Comparison of ENCODE assay signal across 17 cellular contexts in genomic region chr17:15963670-15964110, GRCh38. TPM values are rescaled to one million over a fixed set of nuclear protein-coding genes. Genes with fewer than 3 reads are reported as not detected.
DNase-seq lines count a peak whose midpoint lies in the region; ATAC-seq, FAIRE-seq and TF ChIP-seq lines count a peak whose summit lies in the region.
"Had no signal": no experiment of that assay in that cellular context is flagged by ENCODE, and none has a peak within 500 bp of the region (broad histone marks: within the 10 kb centered on the region; RNA-seq: fewer than 3 reads in every experiment).

No MANE protein-coding gene starts in this region.

- peaks cover 64% of the 10 kb centered on the region for H3K4me1 ChIP-seq in A549
- peaks cover 23% of the 10 kb centered on the region for H3K4me1 ChIP-seq in neural progenitor cell
- H3K4me1 ChIP-seq: prostate gland had no signal

- in situ Hi-C loops in GM13976 (cut with MboI; ENCODE audit: low sequenced_read_pairs, unreplicated experiment) = loop anchor here (25.0 kb wide), 1 partner anchor 126 kb away; no protein-coding TSS in a partner anchor

- no peak overlapping the region for H3K9ac ChIP-seq in neural progenitor cell

- H3K27ac ChIP-seq in A549 (peak overlapping the region; percentile 47 to 85), neural progenitor cell (no peak overlapping the region)
- H3K27ac ChIP-seq: prostate gland, tibial nerve had no signal

- peak in 1 of 2 experiments; percentile 15; a peak in 3 of 6 replicates for ATAC-seq in A549
- ATAC-seq: activated naive CD8-positive, alpha-beta T cell treated with anti-CD3 and anti-CD28 coated beads, Interleukin-2, amount 50 U/mL, for 24 hours; mucosa of descending colon had no signal

- POLR2A ChIA-PET in A549 (lab: Yijun Ruan, JAX) = no interaction called here

- peaks cover 29% of the 10 kb centered on the region for H3F3A ChIP-seq in neural progenitor cell (ENCODE audit: low read depth)

- H3K36me3 ChIP-seq in neural progenitor cell (no peaks in the 10 kb centered on the region), H7 (replicated peaks; ENCODE audit: control insufficient read depth, insufficient read depth, low read length) (no peaks in the 10 kb centered on the region)
- H3K36me3 ChIP-seq: prostate gland, tibial nerve had no signal

- TF ChIP-seq EP300 in A549 (IDR thresholded peaks at IDR 0.05) = no peak
- 0 out of 2 replicates have a peak, but pooled peaks have one; percentile 43 for TF ChIP-seq EP300 in Ishikawa (IDR thresholded peaks at IDR 0.05; ENCODE audit: borderline replicate concordance)

- H3K4me3 ChIP-seq in A549 (no peak overlapping the region), fibroblast of the aortic adventitia (ENCODE audit: low read depth, low read length) (no peak overlapping the region), neural progenitor cell (no peak overlapping the region), H7 (ENCODE audit: insufficient read depth, low read depth, low read length) (no peak overlapping the region)
- H3K4me3 ChIP-seq: mucosa of descending colon, prostate gland, tibial nerve had no signal

- H3K9me3 Mint-ChIP-seq in neural progenitor cell = no peaks in the 10 kb centered on the region
- H3K9me3 Mint-ChIP-seq: activated naive CD8-positive, alpha-beta T cell treated with anti-CD3 and anti-CD28 coated beads, Interleukin-2, amount 50 U/mL, for 24 hours had no signal

- H3K9me3 ChIP-seq in A549 = no peaks in the 10 kb centered on the region
- H3K9me3 ChIP-seq in neural progenitor cell (ENCODE audit: low read depth) = no peaks in the 10 kb centered on the region
- H3K9me3 ChIP-seq: mucosa of descending colon, prostate gland, tibial nerve had no signal

- no peak overlapping the region for H2AFZ ChIP-seq in neural progenitor cell (replicated peaks)

- no peaks in the 10 kb centered on the region for H3K27me3 Mint-ChIP-seq in neural progenitor cell (ENCODE audit: insufficient read depth, low read depth)

- H3K4me3 Mint-ChIP-seq in neural progenitor cell = no peak overlapping the region
- H3K4me3 Mint-ChIP-seq: activated naive CD8-positive, alpha-beta T cell treated with anti-CD3 and anti-CD28 coated beads, Interleukin-2, amount 50 U/mL, for 24 hours had no signal

- no peak overlapping the region for H3K27ac Mint-ChIP-seq in neural progenitor cell
- H3K27ac Mint-ChIP-seq: activated naive CD8-positive, alpha-beta T cell treated with anti-CD3 and anti-CD28 coated beads, Interleukin-2, amount 50 U/mL, for 24 hours had no signal

- no peaks in the 10 kb centered on the region for H3K79me2 ChIP-seq in neural progenitor cell (ENCODE audit: low read depth)

- H3K36me3 Mint-ChIP-seq in neural progenitor cell = no peaks in the 10 kb centered on the region

- peaks cover 33% of the 10 kb centered on the region for H3K4me1 Mint-ChIP-seq in neural progenitor cell

- TF ChIP-seq RAD21 in A549 (conservative IDR thresholded peaks at IDR 0.05 in 1 of 2, IDR thresholded peaks at IDR 0.05 in 1 of 2) = no peak
- TF ChIP-seq RAD21 in Ishikawa (IDR thresholded peaks at IDR 0.05; ENCODE audit: low read depth) = no peak

- no peak for FAIRE-seq in A549 (lab: Jason Lieb, UNC)
- FAIRE-seq: D721Med, frontal cortex had no signal

- no peak for TF ChIP-seq POLR2A in A549 (IDR thresholded peaks at IDR 0.05; ENCODE audit: low read length)

- CTCF ChIA-PET in A549 (lab: Yijun Ruan, JAX) = interaction anchor here (0.6 to 1.9 kb wide), 4 partner anchors 11 to 715 kb away, joined by 3 to 12 read pairs (median 3); no protein-coding TSS in a partner anchor

- no peak for TF ChIP-seq CTCF in A549 (IDR thresholded peaks at IDR 0.05)
- no peak for TF ChIP-seq CTCF in fibroblast of the aortic adventitia (IDR thresholded peaks at IDR 0.05; ENCODE audit: insufficient read depth, low read length)
- TF ChIP-seq CTCF in neural progenitor cell (IDR thresholded peaks at IDR 0.05) = no peak
- no peak for TF ChIP-seq CTCF in GM13976 (IDR thresholded peaks at IDR 0.05; ENCODE audit: borderline replicate concordance, control extremely low read depth, extremely low read depth, insufficient read depth, missing control alignments)

- WGBS in A549 (ENCODE audit: missing lambda C conversion rate) = 40% methylated on average over 3 of the region's 4 CpGs

- peaks cover 23% of the 10 kb centered on the region for H4K20me1 ChIP-seq in neural progenitor cell (ENCODE audit: low read depth)

- H3K27me3 ChIP-seq in neural progenitor cell = peaks cover 14% of the 10 kb centered on the region
- no peaks in the 10 kb centered on the region for H3K27me3 ChIP-seq in H7 (ENCODE audit: control insufficient read depth, insufficient read depth, low read length)
- H3K27me3 ChIP-seq: tibial nerve had no signal

- peak in 1 of 2 experiments; percentile 65 for DNase-seq in A549 (ENCODE audit: low read depth in 1 of 2, low spot score in 1 of 2)
- DNase-seq in amniotic epithelial cell (ENCODE audit: low read depth) = peak; percentile 65
- DNase-seq in fibroblast of the aortic adventitia (ENCODE audit: low read depth) = peak; percentile 67
- no peak for DNase-seq in neural progenitor cell (ENCODE audit: low spot score)
- no peak for DNase-seq in GM13976 (ENCODE audit: low spot score)
- no peak for DNase-seq in H7
- DNase-seq in DMS53 treated with DMSO at 0.1 percent for 48 hours (lab: John Stamatoyannopoulos, UW; ENCODE audit: unreplicated experiment) = no peak
- DNase-seq: ACHN; activated naive CD8-positive, alpha-beta T cell treated with anti-CD3 and anti-CD28 coated beads, Interleukin-2, amount 50 U/mL, for 24 hours; activated T-cell treated with anti-CD3 and anti-CD28 coated beads, Interleukin-2, amount 50 U/mL, for 1 hour; mucosa of descending colon; stimulated activated CD4-positive, alpha-beta T cell treated with anti-CD3 and anti-CD28 coated beads, Interleukin-1b, Interleukin-23, amount 100 ng/mL, for 48 hours had no signal

- H3K4me2 ChIP-seq in A549 (peak overlapping the region; percentile 30), neural progenitor cell (no peak overlapping the region)

TF ChIP-seq in A549, 52 proteins besides CTCF, POLR2A, EP300 and RAD21 (continues in another document):
- TF ChIP-seq JUNB (IDR thresholded peaks at IDR 0.05) (0 out of 2 replicates have a peak, but pooled peaks have one; percentile 16), ZFP36 (IDR thresholded peaks at IDR 0.05; ENCODE audit: borderline replicate concordance, partially characterized antibody) (no peak), BCL3 (IDR thresholded peaks at IDR 0.05) (no peak)

TF ChIP-seq in Ishikawa, 13 proteins besides CTCF, POLR2A, EP300 and RAD21 (continues in another document):
- TF ChIP-seq CEBPB (IDR thresholded peaks at IDR 0.05) (no peak), NFIC (IDR thresholded peaks at IDR 0.05) (peak; percentile 71), TEAD4 (IDR thresholded peaks at IDR 0.05) (peak; percentile 44), FOXM1 (IDR thresholded peaks at IDR 0.05; ENCODE audit: borderline replicate concordance, low read depth) (peak; percentile 23; the same call in 1 of the 2 replicates)

RNA-seq across cellular contexts. Expression of gene ADORA2B, which starts 18.8 kb away (rescaled TPM):
- polyA plus RNA-seq in A549 (2011; rRNA removed) (10.2 and 14.4 TPM in 2 replicates), A549 (2017; fragmentation: RNase III; extraction: RNeasy Plus Mini Kit Qiagen cat#74134 plus additional on column Dnase treatment) (5.7 to 6.3 TPM (median 6.2 TPM) in 3 replicates)
- 6.1 and 8.5 TPM in 2 replicates for polyA plus RNA-seq in A549 (2012; cell fraction: cytosol; rRNA removed)
- polyA plus RNA-seq in A549 (2012; cell fraction: nucleus; rRNA removed) = 7.3 and 7.9 TPM in 2 replicates
- 10.2 and 14.4 TPM in 2 replicates for polyA minus RNA-seq in A549 (2011; rRNA and poly(A)+ RNA removed)
- total RNA-seq in fibroblast of the aortic adventitia (ENCODE audit: low replicate concordance) (0.90 and 19.3 TPM in 2 replicates), neural progenitor cell (ENCODE audit: low replicate concordance) (1.9 and 4.4 TPM in 2 replicates)
- total RNA-seq in H7 (2014; rRNA removed; shearing (Covaris generic)) = 3.9 and 4.6 TPM in 2 replicates

RNA-seq across cellular contexts. Expression of gene ZSWIM7, which starts 35.8 kb away (rescaled TPM):
- polyA plus RNA-seq in A549 (2011; rRNA removed) (65.5 and 72.7 TPM in 2 replicates), A549 (2017; fragmentation: RNase III; extraction: RNeasy Plus Mini Kit Qiagen cat#74134 plus additional on column Dnase treatment) (56.1 to 62.9 TPM (median 60.0 TPM) in 3 replicates)
- polyA plus RNA-seq in A549 (2012; cell fraction: cytosol; rRNA removed) = 69.6 and 76.1 TPM in 2 replicates
- 33.4 and 40.0 TPM in 2 replicates for polyA plus RNA-seq in A549 (2012; cell fraction: nucleus; rRNA removed)
- polyA minus RNA-seq in A549 (2011; rRNA and poly(A)+ RNA removed) = 17.1 and 24.2 TPM in 2 replicates
- total RNA-seq in fibroblast of the aortic adventitia (ENCODE audit: low replicate concordance) (17.3 and 26.2 TPM in 2 replicates), neural progenitor cell (ENCODE audit: low replicate concordance) (36.2 and 43.9 TPM in 2 replicates)
- 17.3 and 22.0 TPM in 2 replicates for total RNA-seq in H7 (2014; rRNA removed; shearing (Covaris generic))

RNA-seq across cellular contexts. Expression of gene TTC19, which starts 35.9 kb away (rescaled TPM):
- polyA plus RNA-seq in A549 (2011; rRNA removed) (16.6 and 23.6 TPM in 2 replicates), A549 (2017; fragmentation: RNase III; extraction: RNeasy Plus Mini Kit Qiagen cat#74134 plus additional on column Dnase treatment) (30.3 to 33.7 TPM (median 31.3 TPM) in 3 replicates)
- 7.5 and 11.9 TPM in 2 replicates for polyA plus RNA-seq in A549 (2012; cell fraction: cytosol; rRNA removed)
- 14.8 and 21.5 TPM in 2 replicates for polyA plus RNA-seq in A549 (2012; cell fraction: nucleus; rRNA removed)
- polyA minus RNA-seq in A549 (2011; rRNA and poly(A)+ RNA removed) = 19.2 and 20.5 TPM in 2 replicates
- total RNA-seq in fibroblast of the aortic adventitia (ENCODE audit: low replicate concordance) (21.4 and 52.0 TPM in 2 replicates), neural progenitor cell (ENCODE audit: low replicate concordance) (47.1 and 52.9 TPM in 2 replicates)
- 43.1 and 56.9 TPM in 2 replicates for total RNA-seq in H7 (2014; rRNA removed; shearing (Covaris generic))

Comparison
In these comparisons a context has a peak if more than half of its experiments do, and no peak if none do; other contexts are left out.
1. DNase-seq: peak in amniotic epithelial cell (single experiment) and fibroblast of the aortic adventitia (single experiment); none in neural progenitor cell (single experiment), GM13976 (single experiment), H7 (single experiment) and DMS53 treated with DMSO at 0.1 percent for 48 hours (single experiment).